Comparison of ENCODE assay signal across 19 cellular contexts in genomic region chrX:69896046-69896445, GRCh38.
DNase-seq lines count a peak whose midpoint lies in the region; FAIRE-seq and TF ChIP-seq lines count a peak whose summit lies in the region.
"Had no signal": no experiment of that assay in that cellular context is flagged by ENCODE, and none has a peak within 500 bp of the region (broad histone marks: within the 10 kb centered on the region; RNA-seq: fewer than 3 reads in every experiment).

No MANE protein-coding gene starts in this region.

- no CpG with 5 or more reads among the region's 1 CpG for WGBS in mesendoderm (ENCODE audit: extremely low coverage, insufficient coverage, low lambda C conversion rate)

- no peaks in the 10 kb centered on the region for H3K4me1 ChIP-seq in mesendoderm (ENCODE audit: control insufficient read depth, low read depth, low read length)
- H3K4me1 ChIP-seq: BLaER1, Caco-2, HAP-1 had no signal

- no peak overlapping the region for H2BK120ac ChIP-seq in mesendoderm (ENCODE audit: low read depth, low read length)

- H3K27ac ChIP-seq in mesendoderm (ENCODE audit: low read depth, low read length): no peak overlapping the region
- H3K27ac ChIP-seq in dorsolateral prefrontal cortex: no peak overlapping the region
- H3K27ac ChIP-seq: BLaER1, C4-2B had no signal

- no peak overlapping the region for H4K5ac ChIP-seq in mesendoderm (ENCODE audit: low read length)

- DNase-seq in HTR-8/SVneo (ENCODE audit: insufficient read length, low spot score): no peak
- peak; percentile 29 to 67 for DNase-seq in NCI-H524 (lab: John Stamatoyannopoulos, UW)
- peak; percentile 78 for DNase-seq in NCI-H82 treated with DMSO at 0.1 percent for 48 hours (lab: John Stamatoyannopoulos, UW; ENCODE audit: unreplicated experiment)
- peak; percentile 83 for DNase-seq in mesendoderm
- no peak for DNase-seq in Kasumi-1 (lab: John Stamatoyannopoulos, UW)
- DNase-seq in dorsolateral prefrontal cortex: no peak
- DNase-seq: Caco-2; CD4-positive, CD25-positive, alpha-beta regulatory T cell; CD8-positive, alpha-beta T cell; DMS53; DMS79 treated with DMSO at 0.1 percent for 48 hours; GF-D8; HFFc6 had no signal

- no peaks in the 10 kb centered on the region for H3K79me1 ChIP-seq in mesendoderm (ENCODE audit: low read length)

- no peak overlapping the region for H2BK15ac ChIP-seq in mesendoderm (replicated peaks; ENCODE audit: low read depth)

- intact Hi-C loops in dorsolateral prefrontal cortex (cut with DNase I): no loop called here

- H2AK5ac ChIP-seq in mesendoderm (ENCODE audit: low read length): no peak overlapping the region

- H3K79me2 ChIP-seq in mesendoderm (ENCODE audit: control insufficient read depth, insufficient read depth, low read length): no peaks in the 10 kb centered on the region

- H3K18ac ChIP-seq in mesendoderm (ENCODE audit: low read length): no peak overlapping the region

- no peak overlapping the region for H3K56ac ChIP-seq in mesendoderm (ENCODE audit: low read length)

- no peaks in the 10 kb centered on the region for H3K36me3 ChIP-seq in mesendoderm (ENCODE audit: control insufficient read depth, insufficient read depth, low read length)
- H3K36me3 ChIP-seq: BLaER1, HAP-1 had no signal

- H2BK5ac ChIP-seq in mesendoderm (ENCODE audit: low read length): no peak overlapping the region

- no peak for TF ChIP-seq CTCF in dorsolateral prefrontal cortex (IDR thresholded peaks at IDR 0.05 in 54 of 56, conservative IDR thresholded peaks at IDR 0.05 in 2 of 56; ENCODE audit: low read depth in 1 of 56, partially characterized antibody in 56 of 56)

- H3K4me2 ChIP-seq in mesendoderm (ENCODE audit: low read length): no peak overlapping the region
- H3K4me2 ChIP-seq: BLaER1, GM23338 had no signal

- no peak overlapping the region for H3K4me3 ChIP-seq in mesendoderm (ENCODE audit: low read length)
- H3K4me3 ChIP-seq in dorsolateral prefrontal cortex: no peak overlapping the region
- H3K4me3 ChIP-seq: BLaER1, GM23338, HAP-1 had no signal

- FAIRE-seq in HTR-8/SVneo (lab: Jason Lieb, UNC): peak; percentile 40
- FAIRE-seq: GM12891, GM18507 had no signal

- no peak overlapping the region for H3K9ac ChIP-seq in mesendoderm (ENCODE audit: low read length)
- H3K9ac ChIP-seq: BLaER1 had no signal

- no peak overlapping the region for H4K8ac ChIP-seq in mesendoderm (ENCODE audit: low read depth, low read length)

- no peak overlapping the region for H3K23ac ChIP-seq in mesendoderm (ENCODE audit: low read length)

- H3K27me3 ChIP-seq in mesendoderm (ENCODE audit: insufficient read depth, low read length, poor library complexity): no peaks in the 10 kb centered on the region
- peaks cover 0 to 56% (median 6%) of the 10 kb centered on the region in 45 donors for H3K27me3 ChIP-seq in dorsolateral prefrontal cortex

- no peak overlapping the region for H3K4ac ChIP-seq in mesendoderm (ENCODE audit: low read depth, low read length)

Comparison
In these comparisons a context has a peak if more than half of its experiments do, and no peak if none do; other contexts are left out.
1. DNase-seq: peak in NCI-H524 (2 of 2), NCI-H82 treated with DMSO at 0.1 percent for 48 hours (single experiment) and mesendoderm (single experiment); none in HTR-8/SVneo (single experiment), Kasumi-1 (0 of 2) and dorsolateral prefrontal cortex (0 of 10).